ENCODE assay signal across 34 cellular contexts in the genomic region with DNA sequence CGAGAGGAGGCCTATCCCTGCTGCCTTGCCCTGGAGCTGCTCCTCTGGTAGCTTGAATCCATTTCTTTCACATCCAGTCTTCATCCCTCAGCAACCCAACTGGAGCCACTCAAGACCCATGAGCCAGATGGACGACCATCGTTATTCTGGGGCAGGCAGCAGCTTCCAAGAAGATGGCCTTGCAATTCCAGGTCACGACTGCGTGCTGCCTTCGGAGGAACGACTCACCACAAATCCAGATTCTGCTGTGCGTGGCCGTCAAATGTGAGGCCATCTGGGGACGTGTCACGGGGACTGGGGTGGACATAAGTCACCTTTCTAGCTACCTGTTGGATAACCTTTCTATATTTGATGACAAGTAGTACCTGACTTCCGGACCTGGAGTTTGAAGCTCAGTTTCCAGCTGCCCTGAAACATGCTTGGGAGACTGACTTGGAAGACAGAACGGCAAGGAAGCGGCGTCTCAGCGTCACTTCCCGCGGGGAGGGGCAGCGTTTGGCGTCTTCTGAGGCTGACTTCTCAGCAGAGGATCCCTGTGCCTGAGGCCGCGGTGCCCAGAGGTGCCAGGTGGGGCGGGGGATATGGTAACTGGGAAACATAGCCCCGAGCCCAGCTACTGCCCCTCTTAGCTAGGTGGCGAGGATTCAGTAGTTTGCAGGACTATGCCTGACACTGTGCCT. TPM values are rescaled to one million over a fixed set of nuclear protein-coding genes. Genes with fewer than 3 reads are reported as not detected.
"Had no signal": no experiment of that assay in that cellular context is flagged by ENCODE, and none has a peak within 500 bp of the region (broad histone marks: within the 10 kb centered on the region; RNA-seq: fewer than 3 reads in every experiment).

No MANE protein-coding gene starts in this region.

- H3K27me3 ChIP-seq: brain microvascular endothelial cell, SJCRH30 had no signal

- H3K27ac Mint-ChIP-seq: activated CD4-positive, alpha-beta T cell treated with anti-CD3 and anti-CD28 coated beads, Interleukin-2, amount 10 ng/mL, durations not matched to agents 24 days and 14 days; activated CD8-positive, alpha-beta T cell treated with anti-CD3 and anti-CD28 coated beads for 36 hours; activated naive CD8-positive, alpha-beta T cell treated with anti-CD3 and anti-CD28 coated beads for 36 hours; activated T-helper 1 cell treated with anti-CD3 and anti-CD28 coated beads, Interleukin-12 subunit alpha, Interleukin-12 subunit beta, Interleukin-2, Interleukin-4 antibody, amounts not matched to agents 30 ng/mL and 10 ng/mL and 1 ng/mL, durations not matched to agents 14 hours and 24 hours and 36 hours had no signal

- H3K4me1 ChIP-seq: SJCRH30 had no signal

- H3K27me3 Mint-ChIP-seq: activated CD4-positive, alpha-beta T cell treated with anti-CD3 and anti-CD28 coated beads, Interleukin-2, amount 10 ng/mL, durations not matched to agents 24 days and 14 days had no signal

- H3K4me3 ChIP-seq: SJCRH30, SK-N-MC had no signal

- ATAC-seq: activated CD8-positive, alpha-beta T cell treated with anti-CD3 and anti-CD28 coated beads for 36 hours; activated T-cell treated with anti-CD3 and anti-CD28 coated beads, Interleukin-2, amount 50 U/mL, for 4 hours; Panc1 had no signal

- H3K9me3 ChIP-seq: SJCRH30 had no signal

- DNase-seq: activated CD4-positive, alpha-beta T cell treated with anti-CD3 and anti-CD28 coated beads for 1 hour; activated CD4-positive, alpha-beta T cell treated with anti-CD3 and anti-CD28 coated beads, Interleukin-2, amount 10 ng/mL, durations not matched to agents 24 days and 14 days; activated CD4-positive, alpha-beta T cell treated with anti-CD3 and anti-CD28 coated beads, Interleukin-2, amount 50 U/mL, for 4 hours; activated CD4-positive, CD25-positive, alpha-beta regulatory T cell; activated CD8-positive, alpha-beta T cell treated with anti-CD3 and anti-CD28 coated beads for 36 hours; activated naive CD4-positive, alpha-beta T cell; activated naive CD4-positive, alpha-beta T cell treated with anti-CD3 and anti-CD28 coated beads, Interleukin-2, amount 50 U/mL, for 16 hours; activated naive CD8-positive, alpha-beta T cell treated with anti-CD3 and anti-CD28 coated beads for 36 hours; activated T-cell treated with anti-CD3 and anti-CD28 coated beads for 4 hours; activated T-cell treated with anti-CD3 and anti-CD28 coated beads, Interleukin-2, amount 50 U/mL, for 4 hours; amniotic stem cell; aorta; brain microvascular endothelial cell; Karpas-422; NCI-H1105; NCI-H1436; NCI-H1694; NCI-H2081 treated with DMSO at 0.1 percent for 48 hours; NCI-H226; NCI-H446 treated with DMSO at 0.1 percent for 48 hours; NCI-H524 treated with DMSO at 0.1 percent for 48 hours; SHP77; SJCRH30; T1000; WERI-Rb-1 had no signal

- H3K27ac ChIP-seq: brain microvascular endothelial cell, SJCRH30, SK-N-MC, WERI-Rb-1 had no signal

- H3K4me3 Mint-ChIP-seq: activated CD4-positive, alpha-beta T cell treated with anti-CD3 and anti-CD28 coated beads, Interleukin-2, amount 10 ng/mL, durations not matched to agents 24 days and 14 days; activated CD8-positive, alpha-beta T cell treated with anti-CD3 and anti-CD28 coated beads for 36 hours; activated naive CD8-positive, alpha-beta T cell treated with anti-CD3 and anti-CD28 coated beads for 36 hours; activated T-cell treated with anti-CD3 and anti-CD28 coated beads, Interleukin-2, amount 50 U/mL, for 4 hours; activated T-helper 1 cell treated with anti-CD3 and anti-CD28 coated beads, Interleukin-12 subunit alpha, Interleukin-12 subunit beta, Interleukin-2, Interleukin-4 antibody, amounts not matched to agents 30 ng/mL and 10 ng/mL and 1 ng/mL, durations not matched to agents 14 hours and 24 hours and 36 hours; central memory CD8-positive, alpha-beta T cell had no signal

- H3K4me1 Mint-ChIP-seq: activated CD4-positive, alpha-beta T cell treated with anti-CD3 and anti-CD28 coated beads, Interleukin-2, amount 10 ng/mL, durations not matched to agents 24 days and 14 days; activated naive CD8-positive, alpha-beta T cell treated with anti-CD3 and anti-CD28 coated beads for 36 hours; central memory CD8-positive, alpha-beta T cell had no signal

- H3K36me3 ChIP-seq: brain microvascular endothelial cell, SJCRH30, WERI-Rb-1 had no signal

RNA-seq across cellular contexts. Expression of a gene that starts 11.7 kb away (rescaled TPM):
- total RNA-seq: activated CD4-positive, alpha-beta T cell treated with anti-CD3 and anti-CD28 coated beads, Interleukin-2, amount 10 ng/mL, durations not matched to agents 24 days and 14 days; activated CD8-positive, alpha-beta T cell treated with anti-CD3 and anti-CD28 coated beads for 36 hours; activated naive CD8-positive, alpha-beta T cell treated with anti-CD3 and anti-CD28 coated beads for 36 hours; activated T-cell treated with anti-CD3 and anti-CD28 coated beads, Interleukin-2, amount 50 U/mL, for 4 hours; activated T-helper 1 cell treated with anti-CD3 and anti-CD28 coated beads, Interleukin-12 subunit alpha, Interleukin-12 subunit beta, Interleukin-2, Interleukin-4 antibody, amounts not matched to agents 30 ng/mL and 10 ng/mL and 1 ng/mL, durations not matched to agents 14 hours and 24 hours and 36 hours; aorta; chondrocyte; MCF 10A; RPMI7951; T-helper 1 cell treated with Interleukin-12 subunit alpha and Interleukin-12 subunit beta and Interleukin-4 antibody, amounts not matched to agents 30 ng/mL and 1 ng/mL, for 36 hours; T-helper 2 cell treated with Interferon-gamma antibody and Interleukin-4, amounts not matched to agents 100 ng/mL and 5 ng/mL, for 36 hours had no signal
- polyA plus RNA-seq: aorta had no signal

RNA-seq across cellular contexts. Expression of a gene that starts 37.6 kb away (rescaled TPM):
- total RNA-seq: MCF 10A, RPMI7951, SJCRH30 had no signal
